ENCODE assay signal across 18 cellular contexts in genomic region chr5:79301046-79301712, GRCh38.
DNase-seq lines count a peak whose midpoint lies in the region; ATAC-seq and TF ChIP-seq lines count a peak whose summit lies in the region.
"Had no signal": no experiment of that assay in that cellular context is flagged by ENCODE, and none has a peak within 500 bp of the region (broad histone marks: within the 10 kb centered on the region; RNA-seq: fewer than 3 reads in every experiment).

No MANE protein-coding gene starts in this region.

- no peaks in the 10 kb centered on the region for H3K27me3 ChIP-seq in RWPE2 (ENCODE audit: insufficient read depth, poor library complexity, severe bottlenecking)
- H3K27me3 ChIP-seq: neutrophil, spleen, transverse colon had no signal

- TF ChIP-seq CTCF in AG10803 (conservative IDR thresholded peaks at IDR 0.05; ENCODE audit: low read length) = no peak
- no peak for TF ChIP-seq CTCF in RWPE2 (IDR thresholded peaks at IDR 0.05; ENCODE audit: poor library complexity, severe bottlenecking)
- no peak for TF ChIP-seq CTCF in fibroblast of pulmonary artery (IDR thresholded peaks at IDR 0.05; ENCODE audit: low read length, missing control alignments)

- peaks cover 18% of the 10 kb centered on the region for H3K4me1 ChIP-seq in RWPE2 (ENCODE audit: insufficient read depth, poor library complexity, severe bottlenecking)
- H3K4me1 ChIP-seq: spleen, transverse colon had no signal

- H3K4me3 ChIP-seq in AG10803 (ENCODE audit: low read length) = no peak overlapping the region
- H3K4me3 ChIP-seq in RWPE2 (ENCODE audit: severe bottlenecking) = no peak overlapping the region
- H3K4me3 ChIP-seq in fibroblast of pulmonary artery (replicated peaks; ENCODE audit: low read depth, low read length) = no peak overlapping the region
- H3K4me3 ChIP-seq: spleen, transverse colon had no signal

- no peaks in the 10 kb centered on the region for H3K9me3 ChIP-seq in RWPE2 (ENCODE audit: severe bottlenecking)
- H3K9me3 ChIP-seq: neutrophil, spleen, transverse colon had no signal

- ATAC-seq in RWPE2 (ENCODE audit: low read depth) (peak; percentile 49), GM21515 (IDR thresholded peaks at IDR 0.05; ENCODE audit: unreplicated experiment) (no peak)
- ATAC-seq: activated CD4-positive, alpha-beta T cell treated with anti-CD3 and anti-CD28 coated beads for 36 hours; activated naive CD4-positive, alpha-beta T cell treated with anti-CD3 and anti-CD28 coated beads, Interleukin-2, amount 50 U/mL, for 72 hours; stimulated activated naive CD8-positive, alpha-beta T cell treated with anti-CD3 and anti-CD28 coated beads, Interleukin-15, amount 100 ng/mL, for 72 hours had no signal

- H3K27ac ChIP-seq in RWPE2 (ENCODE audit: poor library complexity, severe bottlenecking) = peak overlapping the region; percentile 24
- H3K27ac ChIP-seq: neutrophil, spleen, transverse colon had no signal

- DNase-seq in AG10803 (ENCODE audit: low read depth) (peak; percentile 49), HCEC 1CT (peak; percentile 63), RWPE2 (ENCODE audit: low spot score) (no peak), fibroblast of pulmonary artery (ENCODE audit: low read depth) (peak; percentile 5), NOMO-1 treated with dmso at 0.1 percent for 144 hours (lab: John Stamatoyannopoulos, UW; ENCODE audit: unreplicated experiment) (no peak), NOMO-1 (lab: John Stamatoyannopoulos, UW; ENCODE audit: unreplicated experiment in 2 of 2) (no peak)
- no peak for DNase-seq in stimulated activated CD8-positive, alpha-beta memory T cell treated with anti-CD3 and anti-CD28 coated beads, Interleukin-4, amount 100 ng/mL, for 48 hours
- DNase-seq: activated CD4-positive, alpha-beta T cell treated with anti-CD3 and anti-CD28 coated beads for 36 hours; foreskin melanocyte; Kasumi-1; NCI-H524; spleen; stimulated activated CD4-positive, alpha-beta T cell treated with anti-CD3 and anti-CD28 coated beads, Interleukin-4, amount 100 ng/mL, for 24 hours; stimulated activated naive CD8-positive, alpha-beta T cell treated with anti-CD3 and anti-CD28 coated beads, Interleukin-15, amount 100 ng/mL, for 72 hours; transverse colon had no signal

- H3K36me3 ChIP-seq in RWPE2 (ENCODE audit: low read depth) = peaks cover 30% of the 10 kb centered on the region
- H3K36me3 ChIP-seq: neutrophil had no signal

Comparison
In these comparisons a context has a peak if more than half of its experiments do, and no peak if none do; other contexts are left out.
1. DNase-seq: peak in AG10803 (single experiment), HCEC 1CT (single experiment) and fibroblast of pulmonary artery (single experiment); none in RWPE2 (single experiment), stimulated activated CD8-positive, alpha-beta memory T cell treated with anti-CD3 and anti-CD28 coated beads, Interleukin-4, amount 100 ng/mL, for 48 hours (single experiment), NOMO-1 treated with dmso at 0.1 percent for 144 hours (single experiment) and NOMO-1 (0 of 2).